ENCODE assay signal across 12 cellular contexts in the genomic region with DNA sequence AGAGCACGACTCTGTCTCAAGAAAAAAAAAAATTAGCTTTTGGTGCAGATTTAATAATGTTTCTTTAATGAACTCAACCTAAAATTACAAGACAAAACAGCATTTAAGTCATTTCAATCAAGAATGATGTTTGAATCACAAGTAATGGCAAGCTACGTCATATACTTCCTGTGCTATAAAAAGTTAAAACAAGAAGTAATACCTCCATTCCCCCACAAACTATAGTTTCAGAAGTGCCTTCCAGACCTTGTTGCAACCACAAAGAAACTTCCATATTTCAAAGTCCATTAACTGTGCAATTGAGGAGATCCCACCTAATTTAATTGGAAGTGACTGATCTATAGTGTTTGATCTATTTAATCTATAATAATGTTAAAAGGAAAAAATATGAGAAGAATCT.
DNase-seq lines count a peak whose midpoint lies in the region; ATAC-seq, FAIRE-seq and TF ChIP-seq lines count a peak whose summit lies in the region.
"Had no signal": no experiment of that assay in that cellular context is flagged by ENCODE, and none has a peak within 500 bp of the region (broad histone marks: within the 10 kb centered on the region; RNA-seq: fewer than 3 reads in every experiment).

No MANE protein-coding gene starts in this region.

- H3K4me3 ChIP-seq in SU-DHL-6 (ENCODE audit: insufficient read depth, low read length, poor library complexity, severe bottlenecking): no peak overlapping the region
- H3K4me3 ChIP-seq: MG63 had no signal

- no peaks in the 10 kb centered on the region for H3K9me2 ChIP-seq in SU-DHL-6 (replicated peaks; ENCODE audit: insufficient read depth, low read length)

- no peaks in the 10 kb centered on the region for H3K9me3 ChIP-seq in SU-DHL-6 (ENCODE audit: insufficient read depth, low read length)
- H3K9me3 ChIP-seq: MG63 had no signal

- H3F3A ChIP-seq in SU-DHL-6 (ENCODE audit: insufficient read depth): no peaks in the 10 kb centered on the region

- H3K27me3 ChIP-seq in SU-DHL-6 (ENCODE audit: low read length): no peaks in the 10 kb centered on the region
- H3K27me3 ChIP-seq: MG63 had no signal

- H3K79me2 ChIP-seq in SU-DHL-6 (ENCODE audit: insufficient read depth, low read length): peaks cover 87% of the 10 kb centered on the region

- TF ChIP-seq CTCF in SU-DHL-6 (IDR thresholded peaks at IDR 0.05; ENCODE audit: insufficient read depth, low read length, poor library complexity, severe bottlenecking): no peak

- no peak overlapping the region for H3K27ac ChIP-seq in SU-DHL-6 (ENCODE audit: low read depth, low read length)

- peak; percentile 85 for ATAC-seq in HG03175 (IDR thresholded peaks at IDR 0.05; ENCODE audit: unreplicated experiment)
- ATAC-seq in activated CD4-positive, CD25-positive, alpha-beta regulatory T cell treated with anti-CD3 and anti-CD28 coated beads, Interleukin-2, amount 50 U/mL, for 24 hours: no peak

- H3K4me2 ChIP-seq in SU-DHL-6 (ENCODE audit: low read depth, low read length, poor library complexity, severe bottlenecking): peak overlapping the region; percentile 21

- H3K9ac ChIP-seq in SU-DHL-6 (ENCODE audit: low read length): no peak overlapping the region

- H3K36me3 ChIP-seq in SU-DHL-6 (ENCODE audit: low read length): no peaks in the 10 kb centered on the region

- DNase-seq in CD1c-positive myeloid dendritic cell (ENCODE audit: extremely low spot score) (peak; percentile 82), GM19239 (ENCODE audit: insufficient read length, low spot score) (peak; percentile 28), NCI-H1417 (lab: John Stamatoyannopoulos, UW) (no peak), AG20443 (ENCODE audit: low spot score) (no peak), EL (no peak)
- DNase-seq: AML-193; MG63; nephron progenitor cell; stimulated activated CD4-positive, alpha-beta T cell treated with anti-CD3 and anti-CD28 coated beads, Interleukin-12 subunit alpha, Interleukin-12 subunit beta, amount 100 ng/mL, for 4 hours had no signal

- no peaks in the 10 kb centered on the region for H4K20me1 ChIP-seq in SU-DHL-6 (ENCODE audit: low read depth, low read length)

- FAIRE-seq in GM19239 (lab: Jason Lieb, UNC): peak; percentile 83

- H2AFZ ChIP-seq in SU-DHL-6 (ENCODE audit: low read depth, low read length, severe bottlenecking): no peak overlapping the region

Comparison
In these comparisons a context has a peak if more than half of its experiments do, and no peak if none do; other contexts are left out.
1. DNase-seq: peak in CD1c-positive myeloid dendritic cell (single experiment) and GM19239 (single experiment); none in NCI-H1417 (0 of 3), AG20443 (single experiment) and EL (single experiment).